1 cellular context compared by ENCODE assay signal in the genomic region with DNA sequence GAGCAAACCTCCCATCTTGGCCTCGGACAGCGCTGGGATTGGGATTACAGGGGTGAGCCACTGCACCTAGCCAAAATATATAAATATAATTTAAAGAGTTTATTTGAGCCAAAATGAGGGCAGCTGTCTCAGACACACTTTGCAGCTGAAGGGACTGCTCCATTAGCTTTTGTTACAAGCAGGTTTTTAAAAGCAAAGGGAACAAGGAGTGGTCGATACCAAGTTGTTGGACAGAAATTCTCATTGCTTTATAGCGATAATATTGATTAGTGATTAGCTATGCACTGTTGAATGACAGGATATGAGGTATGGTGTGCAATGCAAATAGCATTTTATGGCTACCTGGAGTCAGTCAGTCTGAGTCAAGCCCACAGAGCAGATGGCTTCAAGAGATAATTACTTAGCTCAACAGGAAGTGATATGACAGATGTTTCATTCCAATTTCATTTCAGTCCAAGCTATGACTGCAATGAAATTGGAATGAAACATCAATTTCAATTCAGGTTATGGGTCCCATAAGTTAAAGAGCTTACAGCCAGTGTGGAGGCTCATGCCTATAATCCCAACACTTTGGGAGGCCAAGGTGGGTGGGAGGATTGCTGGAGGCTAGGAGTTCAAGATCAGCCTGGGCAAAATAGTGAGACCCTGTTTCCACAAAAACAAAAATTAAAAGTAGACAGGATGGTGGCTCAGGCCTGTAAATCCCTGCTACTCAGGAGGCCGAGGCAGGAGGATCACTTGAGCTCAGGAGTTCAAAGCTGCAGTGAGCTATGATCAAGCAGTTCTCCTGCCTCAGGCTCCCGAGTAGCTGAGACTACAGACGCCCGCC.
TF ChIP-seq lines count a peak whose summit lies in the region.

No MANE protein-coding gene starts in this region.

TF ChIP-seq in K562, 482 proteins besides CTCF, POLR2A, EP300 and RAD21 (continued from another document):
- TF ChIP-seq, protein P1, sequence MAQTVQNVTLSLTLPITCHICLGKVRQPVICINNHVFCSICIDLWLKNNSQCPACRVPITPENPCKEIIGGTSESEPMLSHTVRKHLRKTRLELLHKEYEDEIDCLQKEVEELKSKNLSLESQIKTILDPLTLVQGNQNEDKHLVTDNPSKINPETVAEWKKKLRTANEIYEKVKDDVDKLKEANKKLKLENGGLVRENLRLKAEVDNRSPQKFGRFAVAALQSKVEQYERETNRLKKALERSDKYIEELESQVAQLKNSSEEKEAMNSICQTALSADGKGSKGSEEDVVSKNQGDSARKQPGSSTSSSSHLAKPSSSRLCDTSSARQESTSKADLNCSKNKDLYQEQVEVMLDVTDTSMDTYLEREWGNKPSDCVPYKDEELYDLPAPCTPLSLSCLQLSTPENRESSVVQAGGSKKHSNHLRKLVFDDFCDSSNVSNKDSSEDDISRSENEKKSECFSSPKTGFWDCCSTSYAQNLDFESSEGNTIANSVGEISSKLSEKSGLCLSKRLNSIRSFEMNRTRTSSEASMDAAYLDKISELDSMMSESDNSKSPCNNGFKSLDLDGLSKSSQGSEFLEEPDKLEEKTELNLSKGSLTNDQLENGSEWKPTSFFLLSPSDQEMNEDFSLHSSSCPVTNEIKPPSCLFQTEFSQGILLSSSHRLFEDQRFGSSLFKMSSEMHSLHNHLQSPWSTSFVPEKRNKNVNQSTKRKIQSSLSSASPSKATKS (CRISPR knock-in tag; IDR thresholded peaks at IDR 0.05), result no peak
- TF ChIP-seq, protein P2, sequence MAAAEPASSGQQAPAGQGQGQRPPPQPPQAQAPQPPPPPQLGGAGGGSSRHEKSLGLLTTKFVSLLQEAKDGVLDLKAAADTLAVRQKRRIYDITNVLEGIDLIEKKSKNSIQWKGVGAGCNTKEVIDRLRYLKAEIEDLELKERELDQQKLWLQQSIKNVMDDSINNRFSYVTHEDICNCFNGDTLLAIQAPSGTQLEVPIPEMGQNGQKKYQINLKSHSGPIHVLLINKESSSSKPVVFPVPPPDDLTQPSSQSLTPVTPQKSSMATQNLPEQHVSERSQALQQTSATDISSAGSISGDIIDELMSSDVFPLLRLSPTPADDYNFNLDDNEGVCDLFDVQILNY (CRISPR knock-in tag; IDR thresholded peaks at IDR 0.05), result no peak
- TF ChIP-seq DPF2 (IDR thresholded peaks at IDR 0.05) (peak; percentile 98), ZNF699 (CRISPR knock-in tag; IDR thresholded peaks at IDR 0.05; ENCODE audit: insufficient replicate concordance) (no peak), NFYB (IDR thresholded peaks at IDR 0.05; ENCODE audit: extremely low read depth, insufficient read length) (no peak), ARID2 (IDR thresholded peaks at IDR 0.05) (no peak), MAFG (tag; conservative IDR thresholded peaks at IDR 0.05) (peak; percentile 59), MAZ (CRISPR knock-in tag; conservative IDR thresholded peaks at IDR 0.05 in 1 of 2, IDR thresholded peaks at IDR 0.05 in 1 of 2) (peak in 1 of 2 experiments; percentile 5; a peak in 1 of 4 replicates), SP1 (CRISPR knock-in tag; IDR thresholded peaks at IDR 0.05) (no peak), TFAM (CRISPR knock-in tag; conservative IDR thresholded peaks at IDR 0.05) (no peak), SMAD2 (IDR thresholded peaks at IDR 0.05; ENCODE audit: low read depth, low read length) (no peak), PRMT5 (CRISPR knock-in tag; IDR thresholded peaks at IDR 0.05) (no peak), IFI16 (CRISPR knock-in tag; IDR thresholded peaks at IDR 0.05) (no peak), LEF1 (IDR thresholded peaks at IDR 0.05) (peak; percentile 91), SMAD4 (CRISPR knock-in tag; conservative IDR thresholded peaks at IDR 0.05) (peak; percentile 88), ZNF431 (CRISPR knock-in tag; IDR thresholded peaks at IDR 0.05) (no peak)
- TF ChIP-seq, protein P3, sequence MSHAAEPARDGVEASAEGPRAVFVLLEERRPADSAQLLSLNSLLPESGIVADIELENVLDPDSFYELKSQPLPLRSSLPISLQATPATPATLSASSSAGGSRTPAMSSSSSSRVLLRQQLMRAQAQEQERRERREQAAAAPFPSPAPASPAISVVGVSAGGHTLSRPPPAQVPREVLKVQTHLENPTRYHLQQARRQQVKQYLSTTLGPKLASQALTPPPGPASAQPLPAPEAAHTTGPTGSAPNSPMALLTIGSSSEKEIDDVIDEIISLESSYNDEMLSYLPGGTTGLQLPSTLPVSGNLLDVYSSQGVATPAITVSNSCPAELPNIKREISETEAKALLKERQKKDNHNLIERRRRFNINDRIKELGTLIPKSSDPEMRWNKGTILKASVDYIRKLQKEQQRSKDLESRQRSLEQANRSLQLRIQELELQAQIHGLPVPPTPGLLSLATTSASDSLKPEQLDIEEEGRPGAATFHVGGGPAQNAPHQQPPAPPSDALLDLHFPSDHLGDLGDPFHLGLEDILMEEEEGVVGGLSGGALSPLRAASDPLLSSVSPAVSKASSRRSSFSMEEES (CRISPR knock-in tag; IDR thresholded peaks at IDR 0.05), result no peak
